In the genomic region with DNA sequence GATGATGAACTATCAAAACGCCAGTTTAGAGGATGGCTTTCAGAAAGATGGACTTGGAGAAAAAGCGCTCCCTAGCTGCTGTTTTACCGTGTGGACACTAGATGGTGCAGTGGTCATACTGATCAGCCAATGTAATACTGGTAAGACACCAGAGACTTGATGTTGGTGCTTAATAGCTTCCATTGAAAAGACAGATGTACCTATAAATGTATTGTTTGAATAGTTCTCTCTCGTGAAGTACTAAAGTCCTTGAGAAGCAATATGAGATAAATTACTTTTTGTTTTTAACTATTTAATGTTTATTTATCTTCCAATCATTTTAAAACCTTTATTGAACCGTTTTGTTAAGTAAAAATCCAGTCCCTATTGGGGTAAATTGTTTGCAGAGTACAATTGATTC, we compare ENCODE assay signal across 9 cellular contexts.
DNase-seq lines count a peak whose midpoint lies in the region; TF ChIP-seq lines count a peak whose summit lies in the region.
"Had no signal": no experiment of that assay in that cellular context is flagged by ENCODE, and none has a peak within 500 bp of the region (broad histone marks: within the 10 kb centered on the region; RNA-seq: fewer than 3 reads in every experiment).

No MANE protein-coding gene starts in this region.

- H3K4me3 ChIP-seq in GM23248 (peak overlapping the region; percentile 66), Peyer's patch (no peak overlapping the region), cardiac muscle cell (no peak overlapping the region)
- H3K4me3 ChIP-seq: BLaER1 treated with 17β-estradiol and CSF1 and Interleukin-3, amounts not matched to agents 10 nM and 100 nM had no signal

- no peaks in the 10 kb centered on the region for H4K20me1 ChIP-seq in GM23248 (ENCODE audit: insufficient read depth)

- H3K36me3 ChIP-seq in GM23248 (ENCODE audit: low read depth) (no peaks in the 10 kb centered on the region), Peyer's patch (no peaks in the 10 kb centered on the region), cardiac muscle cell (no peaks in the 10 kb centered on the region)
- H3K36me3 ChIP-seq: BLaER1 treated with 17β-estradiol and CSF1 and Interleukin-3, amounts not matched to agents 10 nM and 100 nM had no signal

- peak overlapping the region; percentile 78 for H2AFZ ChIP-seq in GM23248

- H3K9me3 ChIP-seq in GM23248 (ENCODE audit: low read depth) (no peaks in the 10 kb centered on the region), Peyer's patch (no peaks in the 10 kb centered on the region), cardiac muscle cell (ENCODE audit: low read depth) (no peaks in the 10 kb centered on the region)
- H3K9me3 ChIP-seq: BLaER1 treated with 17β-estradiol and CSF1 and Interleukin-3, amounts not matched to agents 10 nM and 100 nM had no signal

- H3K79me2 ChIP-seq in GM23248 (ENCODE audit: insufficient read depth) = no peaks in the 10 kb centered on the region

- H3F3A ChIP-seq in GM23248 (ENCODE audit: insufficient read depth) = peaks cover 7% of the 10 kb centered on the region

- H3K4me2 ChIP-seq in GM23248 (ENCODE audit: unreplicated experiment) = peak overlapping the region; percentile 69
- H3K4me2 ChIP-seq: BLaER1 treated with 17β-estradiol and CSF1 and Interleukin-3, amounts not matched to agents 10 nM and 100 nM had no signal

- H3K27ac ChIP-seq in GM23248 (peak overlapping the region; percentile 24), Peyer's patch (no peak overlapping the region), cardiac muscle cell (no peak overlapping the region)
- H3K27ac ChIP-seq: BLaER1 treated with 17β-estradiol and CSF1 and Interleukin-3, amounts not matched to agents 10 nM and 100 nM had no signal

- H3K4me1 ChIP-seq in GM23248 (ENCODE audit: insufficient read depth) (peaks cover 16% of the 10 kb centered on the region), Peyer's patch (no peaks in the 10 kb centered on the region), cardiac muscle cell (ENCODE audit: low read depth) (no peaks in the 10 kb centered on the region)

- WGBS in GM23248 (ENCODE audit: low coverage in 1 of 2, low lambda C conversion rate in 2 of 2, missing lambda C conversion rate in 2 of 2), 2 experiments = 0% methylated on average over 5 of the region's 5 CpGs

- H3K9me2 ChIP-seq in GM23248 (ENCODE audit: insufficient read depth) = no peaks in the 10 kb centered on the region

- in situ Hi-C loops in GM23248 (cut with MboI) = loop anchor here (10.0 kb wide), 2 partner anchors 269 to 439 kb away; a partner anchor contains a TSS

- TF ChIP-seq CTCF in LNCAP (IDR thresholded peaks at IDR 0.05) (peak; percentile 96), Peyer's patch (IDR thresholded peaks at IDR 0.05) (peak; percentile 59 to 98 (median 96)), cardiac muscle cell (IDR thresholded peaks at IDR 0.05; ENCODE audit: low read depth, low read length) (peak; percentile 81)

- no peak for TF ChIP-seq POLR2A in Peyer's patch (IDR thresholded peaks at IDR 0.05)

- peak overlapping the region; percentile 45 for H3K9ac ChIP-seq in GM23248
- H3K9ac ChIP-seq: BLaER1 treated with 17β-estradiol and CSF1 and Interleukin-3, amounts not matched to agents 10 nM and 100 nM had no signal

- H3K27me3 ChIP-seq in GM23248 (replicated peaks; ENCODE audit: insufficient read depth) (no peaks in the 10 kb centered on the region), Peyer's patch (no peaks in the 10 kb centered on the region), cardiac muscle cell (peaks cover 2% of the 10 kb centered on the region)
- H3K27me3 ChIP-seq: BLaER1 treated with 17β-estradiol and CSF1 and Interleukin-3, amounts not matched to agents 10 nM and 100 nM had no signal

- peak; percentile 11 for DNase-seq in NK-92 treated with Interleukin-12 subunit alpha and Interleukin-12 subunit beta, amount 100 ng/mL, for 24 hours (lab: John Stamatoyannopoulos, UW)
- DNase-seq in NK-92 (lab: John Stamatoyannopoulos, UW; ENCODE audit: unreplicated experiment) (no peak), GM23248 (peak; percentile 83), Peyer's patch (peak in 1 of 3 donors; percentile 78), cardiac muscle cell (ENCODE audit: low read depth in 1 of 2, low spot score in 1 of 2) (peak; percentile 68 to 90), pulmonary artery endothelial cell (ENCODE audit: low read depth, low spot score) (peak; percentile 61)
- DNase-seq in activated naive CD8-positive, alpha-beta T cell treated with anti-CD3 and anti-CD28 coated beads, Interleukin-2, amount 50 U/mL, for 16 hours (ENCODE audit: low read depth, low spot score) = peak; percentile 14
